Comparison of ENCODE assay signal across 1 cellular context in the genomic region with DNA sequence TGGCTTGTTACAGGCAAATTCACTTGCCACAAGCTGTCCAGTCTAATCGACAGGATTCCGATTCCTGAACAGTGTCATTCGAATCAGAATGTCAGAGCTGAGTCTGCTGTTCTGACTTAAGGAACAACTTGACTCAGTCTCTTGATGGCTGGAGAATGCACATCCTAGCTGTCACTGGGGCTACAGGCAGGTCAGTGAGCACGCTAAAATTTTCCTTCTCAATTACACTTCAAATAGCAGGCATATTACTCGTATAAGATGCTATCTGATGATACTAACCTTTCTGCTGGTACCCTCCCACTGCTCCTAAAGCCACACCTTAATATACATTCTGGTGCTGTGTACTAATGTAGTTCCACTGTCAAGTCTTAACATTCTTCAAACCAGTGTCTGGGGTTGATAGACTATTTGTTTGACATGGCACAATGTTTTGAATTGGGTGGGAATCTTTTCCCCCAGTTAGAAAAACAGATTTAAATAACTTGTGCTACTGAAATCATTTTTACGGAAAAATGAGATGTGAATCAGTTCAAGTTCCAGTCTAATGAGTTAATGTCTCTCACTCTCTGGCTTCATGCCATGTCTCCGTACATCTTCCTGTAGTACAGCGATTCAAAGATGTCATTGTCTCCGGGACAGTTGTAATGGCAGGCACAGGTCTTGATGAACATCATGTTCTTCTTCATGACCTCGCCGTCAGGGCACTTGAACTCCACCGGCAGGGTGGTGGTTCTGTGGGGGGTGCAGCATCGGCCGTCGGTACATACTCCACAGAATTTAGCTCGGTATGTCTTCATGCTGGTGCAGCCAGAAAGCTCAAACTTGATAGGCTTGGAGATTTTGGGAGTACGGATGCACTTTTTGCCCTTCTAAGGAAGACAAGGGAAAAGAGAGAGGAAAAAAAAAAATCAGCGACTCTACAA.
TF ChIP-seq lines count a peak whose summit lies in the region.

No MANE protein-coding gene starts in this region.

TF ChIP-seq in HepG2, 621 proteins besides CTCF, POLR2A, EP300 and RAD21 (continued from another document and continues in another):
- TF ChIP-seq ZNF407 (CRISPR knock-in tag; IDR thresholded peaks at IDR 0.05; ENCODE audit: not compliant biosample characterization), result no peak
- TF ChIP-seq SETDB1 (CRISPR knock-in tag; IDR thresholded peaks at IDR 0.05; ENCODE audit: borderline replicate concordance), result no peak
- no peak for TF ChIP-seq ZNF256 (CRISPR knock-in tag; conservative IDR thresholded peaks at IDR 0.05)
- TF ChIP-seq CCDC6 (CRISPR knock-in tag; IDR thresholded peaks at IDR 0.05), result peak; percentile 75; the same call in 1 of the 2 replicates
- TF ChIP-seq HDAC6 (IDR thresholded peaks at IDR 0.05; ENCODE audit: low read depth, low read length), result no peak
- TF ChIP-seq GABPB1 (CRISPR knock-in tag; IDR thresholded peaks at IDR 0.05), result no peak
- no peak for TF ChIP-seq SMYD3 (CRISPR knock-in tag; IDR thresholded peaks at IDR 0.05)
- no peak for TF ChIP-seq EED (CRISPR knock-in tag; IDR thresholded peaks at IDR 0.05)
- TF ChIP-seq ZNF138 (CRISPR knock-in tag; IDR thresholded peaks at IDR 0.05; ENCODE audit: low read depth), result no peak
- TF ChIP-seq HBP1 (CRISPR knock-in tag; IDR thresholded peaks at IDR 0.05; ENCODE audit: low read depth), result no peak
- TF ChIP-seq, protein P1, sequence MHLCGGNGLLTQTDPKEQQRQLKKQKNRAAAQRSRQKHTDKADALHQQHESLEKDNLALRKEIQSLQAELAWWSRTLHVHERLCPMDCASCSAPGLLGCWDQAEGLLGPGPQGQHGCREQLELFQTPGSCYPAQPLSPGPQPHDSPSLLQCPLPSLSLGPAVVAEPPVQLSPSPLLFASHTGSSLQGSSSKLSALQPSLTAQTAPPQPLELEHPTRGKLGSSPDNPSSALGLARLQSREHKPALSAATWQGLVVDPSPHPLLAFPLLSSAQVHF (CRISPR knock-in tag; IDR thresholded peaks at IDR 0.05), result 0 out of 2 replicates have a peak, but pooled peaks have one; percentile 56
- TF ChIP-seq SRSF9 (IDR thresholded peaks at IDR 0.05; ENCODE audit: borderline replicate concordance, insufficient read depth, low read depth, low read length, poor library complexity, severe bottlenecking), result no peak
- no peak for TF ChIP-seq ZBTB7B (CRISPR knock-in tag; IDR thresholded peaks at IDR 0.05)
- TF ChIP-seq ZNF329 (CRISPR knock-in tag; IDR thresholded peaks at IDR 0.05; ENCODE audit: low read depth), result no peak
- TF ChIP-seq, protein P2, sequence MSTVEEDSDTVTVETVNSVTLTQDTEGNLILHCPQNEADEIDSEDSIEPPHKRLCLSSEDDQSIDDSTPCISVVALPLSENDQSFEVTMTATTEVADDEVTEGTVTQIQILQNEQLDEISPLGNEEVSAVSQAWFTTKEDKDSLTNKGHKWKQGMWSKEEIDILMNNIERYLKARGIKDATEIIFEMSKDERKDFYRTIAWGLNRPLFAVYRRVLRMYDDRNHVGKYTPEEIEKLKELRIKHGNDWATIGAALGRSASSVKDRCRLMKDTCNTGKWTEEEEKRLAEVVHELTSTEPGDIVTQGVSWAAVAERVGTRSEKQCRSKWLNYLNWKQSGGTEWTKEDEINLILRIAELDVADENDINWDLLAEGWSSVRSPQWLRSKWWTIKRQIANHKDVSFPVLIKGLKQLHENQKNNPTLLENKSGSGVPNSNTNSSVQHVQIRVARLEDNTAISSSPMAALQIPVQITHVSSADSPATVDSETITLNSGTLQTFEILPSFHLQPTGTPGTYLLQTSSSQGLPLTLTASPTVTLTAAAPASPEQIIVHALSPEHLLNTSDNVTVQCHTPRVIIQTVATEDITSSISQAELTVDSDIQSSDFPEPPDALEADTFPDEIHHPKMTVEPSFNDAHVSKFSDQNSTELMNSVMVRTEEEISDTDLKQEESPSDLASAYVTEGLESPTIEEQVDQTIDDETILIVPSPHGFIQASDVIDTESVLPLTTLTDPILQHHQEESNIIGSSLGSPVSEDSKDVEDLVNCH (CRISPR knock-in tag; IDR thresholded peaks at IDR 0.05), result no peak
- 0 out of 2 replicates have a peak, but pooled peaks have one; percentile 14 for TF ChIP-seq ZSCAN5A (CRISPR knock-in tag; IDR thresholded peaks at IDR 0.05; ENCODE audit: borderline replicate concordance)
- TF ChIP-seq ZNF652 (CRISPR knock-in tag; IDR thresholded peaks at IDR 0.05; ENCODE audit: borderline replicate concordance, low read depth), result peak; percentile 59; the same call in 1 of the 2 replicates
- no peak for TF ChIP-seq NFYC (CRISPR knock-in tag; IDR thresholded peaks at IDR 0.05)
- TF ChIP-seq RFXAP (CRISPR knock-in tag; IDR thresholded peaks at IDR 0.05; ENCODE audit: borderline replicate concordance), result 0 out of 2 replicates have a peak, but pooled peaks have one; percentile 32
- no peak for TF ChIP-seq HCFC1 (IDR thresholded peaks at IDR 0.05; ENCODE audit: low read depth, low read length)
- TF ChIP-seq SOX6 (IDR thresholded peaks at IDR 0.05), result no peak
- no peak for TF ChIP-seq SOX6 (CRISPR knock-in tag; IDR thresholded peaks at IDR 0.05)
- no peak for TF ChIP-seq RFX1 (IDR thresholded peaks at IDR 0.05)
- no peak for TF ChIP-seq KAT2B (IDR thresholded peaks at IDR 0.05; ENCODE audit: borderline replicate concordance, low read depth, low read length)
- no peak for TF ChIP-seq ZNF530 (CRISPR knock-in tag; IDR thresholded peaks at IDR 0.05; ENCODE audit: low read depth)
- TF ChIP-seq, protein P3, sequence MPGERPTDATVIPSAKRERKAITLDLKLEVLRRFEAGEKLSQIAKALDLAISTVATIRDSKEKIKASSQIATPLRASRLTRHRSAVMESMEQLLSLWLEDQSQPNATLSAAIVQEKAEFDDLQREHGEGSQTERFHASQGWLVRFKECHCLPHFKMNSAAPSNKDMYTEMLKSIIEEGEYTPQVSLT (CRISPR knock-in tag; IDR thresholded peaks at IDR 0.05; ENCODE audit: borderline replicate concordance, low read depth), result 0 out of 2 replicates have a peak, but pooled peaks have one; percentile 58
- 0 out of 2 replicates have a peak, but pooled peaks have one; percentile 34 for TF ChIP-seq HDAC1 (CRISPR knock-in tag; IDR thresholded peaks at IDR 0.05)
- TF ChIP-seq HIC2 (CRISPR knock-in tag; IDR thresholded peaks at IDR 0.05; ENCODE audit: low read depth), result no peak
- TF ChIP-seq TEAD2 (CRISPR knock-in tag; IDR thresholded peaks at IDR 0.05), result 0 out of 2 replicates have a peak, but pooled peaks have one; percentile 42
- no peak for TF ChIP-seq XRCC5 (optimal IDR thresholded peaks at IDR 0.05; ENCODE audit: low read length)
- no peak for TF ChIP-seq ZSCAN30 (CRISPR knock-in tag; IDR thresholded peaks at IDR 0.05)
- no peak; the same call in 1 of the 2 replicates for TF ChIP-seq ZNF33B (CRISPR knock-in tag; IDR thresholded peaks at IDR 0.05)
- no peak for TF ChIP-seq HNRNPK (IDR thresholded peaks at IDR 0.05; ENCODE audit: low read depth, low read length, poor library complexity, severe bottlenecking)
- no peak for TF ChIP-seq SP1 (IDR thresholded peaks at IDR 0.05)
- 0 out of 2 replicates have a peak, but pooled peaks have one; percentile 37 for TF ChIP-seq SP1 (CRISPR knock-in tag; IDR thresholded peaks at IDR 0.05)
- TF ChIP-seq, protein P4, sequence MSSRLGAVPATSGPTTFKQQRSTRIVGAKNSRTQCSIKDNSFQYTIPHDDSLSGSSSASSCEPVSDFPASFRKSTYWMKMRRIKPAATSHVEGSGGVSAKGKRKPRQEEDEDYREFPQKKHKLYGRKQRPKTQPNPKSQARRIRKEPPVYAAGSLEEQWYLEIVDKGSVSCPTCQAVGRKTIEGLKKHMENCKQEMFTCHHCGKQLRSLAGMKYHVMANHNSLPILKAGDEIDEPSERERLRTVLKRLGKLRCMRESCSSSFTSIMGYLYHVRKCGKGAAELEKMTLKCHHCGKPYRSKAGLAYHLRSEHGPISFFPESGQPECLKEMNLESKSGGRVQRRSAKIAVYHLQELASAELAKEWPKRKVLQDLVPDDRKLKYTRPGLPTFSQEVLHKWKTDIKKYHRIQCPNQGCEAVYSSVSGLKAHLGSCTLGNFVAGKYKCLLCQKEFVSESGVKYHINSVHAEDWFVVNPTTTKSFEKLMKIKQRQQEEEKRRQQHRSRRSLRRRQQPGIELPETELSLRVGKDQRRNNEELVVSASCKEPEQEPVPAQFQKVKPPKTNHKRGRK (CRISPR knock-in tag; IDR thresholded peaks at IDR 0.05), result no peak; the same call in 1 of the 2 replicates
- TF ChIP-seq ZFP36L1 (CRISPR knock-in tag; IDR thresholded peaks at IDR 0.05), result no peak
- no peak; the same call in 1 of the 2 replicates for TF ChIP-seq ZNF232 (CRISPR knock-in tag; IDR thresholded peaks at IDR 0.05; ENCODE audit: borderline replicate concordance)
- TF ChIP-seq RNF2 (conservative IDR thresholded peaks at IDR 0.05; ENCODE audit: low read depth), result no peak
- no peak for TF ChIP-seq ZNF34 (CRISPR knock-in tag; IDR thresholded peaks at IDR 0.05; ENCODE audit: borderline replicate concordance)
- no peak for TF ChIP-seq NFKB2 (CRISPR knock-in tag; IDR thresholded peaks at IDR 0.05; ENCODE audit: borderline replicate concordance)
- TF ChIP-seq SMARCE1 (IDR thresholded peaks at IDR 0.05; ENCODE audit: borderline replicate concordance), result no peak
